In genomic region chr21:40054403-40054802, GRCh38 we compare ENCODE assay signal across 11 cellular contexts.
A peak's percentile ranks its signal among the peaks of the same experiment; 100 is the strongest.
DNase-seq lines count a peak whose midpoint lies in the region; TF ChIP-seq lines count a peak whose summit lies in the region.
"Had no signal": no experiment of that assay in that cellular context is flagged by ENCODE, and none has a peak within 500 bp of the region (broad histone marks: within the 10 kb centered on the region; RNA-seq: fewer than 3 reads in every experiment).

No MANE protein-coding gene starts in this region.

- CTCF ChIA-PET in PC-9 (lab: Charles Lee): no interaction called here

- intact Hi-C loops in PC-9 (cut with micrococcal nuclease; ENCODE audit: unreplicated experiment): no loop called here

- POLR2A ChIA-PET in PC-9 (lab: Charles Lee; ENCODE audit: unreplicated experiment): no interaction called here

- no peak overlapping the region for H2AFZ ChIP-seq in PC-9

- H3K9me3 Mint-ChIP-seq in immature natural killer cell: peaks cover 0 to 4% (median under 1%) of the 10 kb centered on the region in 6 donors

- H3K27ac ChIP-seq in PC-9: no peak overlapping the region

- H3K27ac Mint-ChIP-seq in immature natural killer cell: no peak overlapping the region
- H3K27ac Mint-ChIP-seq: stimulated activated naive B cell treated with anti-CD40 and anti-IgM and Interleukin-4, amounts not matched to agents 10 μg/mL and 1 μg/mL and 100 μg/mL, for 72 hours had no signal

- no peak overlapping the region for H3K4me2 ChIP-seq in PC-9

- no peak overlapping the region for H3K4me3 Mint-ChIP-seq in immature natural killer cell
- H3K4me3 Mint-ChIP-seq: stimulated activated naive B cell treated with anti-CD40 and anti-IgM and Interleukin-4, amounts not matched to agents 10 μg/mL and 1 μg/mL and 100 μg/mL, for 72 hours had no signal

- H4K20me1 ChIP-seq in PC-9 (ENCODE audit: insufficient read depth): no peaks in the 10 kb centered on the region

- no peaks in the 10 kb centered on the region for H3K27me3 ChIP-seq in H7 (ENCODE audit: control insufficient read depth, insufficient read depth, low read length)
- peaks cover 14% of the 10 kb centered on the region for H3K27me3 ChIP-seq in PC-9 (ENCODE audit: insufficient read depth, low read depth)
- H3K27me3 ChIP-seq: BE2C had no signal

- TF ChIP-seq CTCF in PC-9 (conservative IDR thresholded peaks at IDR 0.05): no peak

- no peaks in the 10 kb centered on the region for H3K9me3 ChIP-seq in PC-9 (ENCODE audit: insufficient read depth, low read depth)
- H3K9me3 ChIP-seq: BE2C had no signal

- H3K36me3 ChIP-seq in H7 (replicated peaks; ENCODE audit: control insufficient read depth, insufficient read depth, low read length) (no peaks in the 10 kb centered on the region), PC-9 (ENCODE audit: low read depth) (no peaks in the 10 kb centered on the region)
- H3K36me3 ChIP-seq: BE2C had no signal

- no peaks in the 10 kb centered on the region for H3K79me2 ChIP-seq in PC-9 (ENCODE audit: low read depth)

- H3F3A ChIP-seq in PC-9 (ENCODE audit: insufficient read depth, low read depth): no peaks in the 10 kb centered on the region

- DNase-seq in DMS153 treated with DMSO at 0.1 percent for 48 hours (lab: John Stamatoyannopoulos, UW; ENCODE audit: unreplicated experiment): peak; percentile 98
- peak; percentile 97 for DNase-seq in NCI-H2029 treated with DMSO at 0.1 percent for 48 hours (lab: John Stamatoyannopoulos, UW)
- DNase-seq in astrocyte of the hippocampus (ENCODE audit: low read depth, low spot score): peak; percentile 91
- DNase-seq in medulla oblongata (ENCODE audit: extremely low spot score): peak; percentile 34
- DNase-seq in H7: no peak
- no peak for DNase-seq in immature natural killer cell
- DNase-seq in PC-9: no peak
- no peak for DNase-seq in AG08395 (ENCODE audit: low spot score)
- DNase-seq: activated naive CD4-positive, alpha-beta T cell treated with Interleukin-2 at 50 U/mL for 16 hours; BE2C; stimulated activated naive B cell treated with anti-CD40 and anti-IgM and Interleukin-4, amounts not matched to agents 10 μg/mL and 1 μg/mL and 100 μg/mL, for 72 hours had no signal

- no peaks in the 10 kb centered on the region for H3K36me3 Mint-ChIP-seq in immature natural killer cell
- H3K36me3 Mint-ChIP-seq: stimulated activated naive B cell treated with anti-CD40 and anti-IgM and Interleukin-4, amounts not matched to agents 10 μg/mL and 1 μg/mL and 100 μg/mL, for 72 hours had no signal

- H3K9me2 ChIP-seq in PC-9 (ENCODE audit: insufficient read depth): no peaks in the 10 kb centered on the region

- BruUV-seq in PC-9 (replicated peaks; lab: Mats Ljungman, UMichigan): no TSS peak

- H3K4me3 ChIP-seq in H7 (ENCODE audit: insufficient read depth, low read depth, low read length) (no peak overlapping the region), PC-9 (no peak overlapping the region)

- no peaks in the 10 kb centered on the region for H3K4me1 ChIP-seq in PC-9 (replicated peaks; ENCODE audit: insufficient read depth)
- H3K4me1 ChIP-seq: BE2C had no signal

- H3K4me1 Mint-ChIP-seq in immature natural killer cell: no peaks in the 10 kb centered on the region
- H3K4me1 Mint-ChIP-seq: stimulated activated naive B cell treated with anti-CD40 and anti-IgM and Interleukin-4, amounts not matched to agents 10 μg/mL and 1 μg/mL and 100 μg/mL, for 72 hours had no signal

- peaks cover 0 to 2% (median 2%) of the 10 kb centered on the region in 3 donors for H3K27me3 Mint-ChIP-seq in immature natural killer cell (ENCODE audit: low read depth in 3 of 3)

Comparison
In these comparisons a context has a peak if more than half of its experiments do, and no peak if none do; other contexts are left out.
1. DNase-seq: peak in DMS153 treated with DMSO at 0.1 percent for 48 hours (single experiment), NCI-H2029 treated with DMSO at 0.1 percent for 48 hours (single experiment), astrocyte of the hippocampus (single experiment) and medulla oblongata (single experiment); none in H7 (single experiment), immature natural killer cell (0 of 3), PC-9 (0 of 2) and AG08395 (single experiment).